ENCODE assay signal across 8 cellular contexts in genomic region chr3:50358927-50359759, GRCh38. TPM values are rescaled to one million over a fixed set of nuclear protein-coding genes. Genes with fewer than 3 reads are reported as not detected.
DNase-seq lines count a peak whose midpoint lies in the region; ATAC-seq and TF ChIP-seq lines count a peak whose summit lies in the region.

A gene with protein sequence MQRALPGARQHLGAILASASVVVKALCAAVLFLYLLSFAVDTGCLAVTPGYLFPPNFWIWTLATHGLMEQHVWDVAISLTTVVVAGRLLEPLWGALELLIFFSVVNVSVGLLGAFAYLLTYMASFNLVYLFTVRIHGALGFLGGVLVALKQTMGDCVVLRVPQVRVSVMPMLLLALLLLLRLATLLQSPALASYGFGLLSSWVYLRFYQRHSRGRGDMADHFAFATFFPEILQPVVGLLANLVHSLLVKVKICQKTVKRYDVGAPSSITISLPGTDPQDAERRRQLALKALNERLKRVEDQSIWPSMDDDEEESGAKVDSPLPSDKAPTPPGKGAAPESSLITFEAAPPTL (minus strand): TSS chr3:50359521. CDS start chr3:50359063, 458 bp downstream.

- peak; percentile 97 for ATAC-seq in HG03432 (IDR thresholded peaks at IDR 0.05; ENCODE audit: unreplicated experiment)

- TF ChIP-seq POLR2A in GM19099 (IDR thresholded peaks at IDR 0.05; ENCODE audit: extremely low read depth, insufficient read length, low read depth): peak; percentile 57

- DNase-seq in AG20443 (ENCODE audit: low spot score) (peak; percentile 99), NCI-H510A (lab: John Stamatoyannopoulos, UW) (peak; percentile 85), cerebellum (ENCODE audit: low spot score) (peak; percentile 99), islet precursor cell (peak; percentile 99)
- DNase-seq in activated CD4-positive, alpha-beta T cell treated with anti-CD3 and anti-CD28 coated beads for 1 hour: peak; percentile 91
- peak; percentile 92 to 94 (median 92) for DNase-seq in stimulated activated CD4-positive, alpha-beta T cell treated with anti-CD3 and anti-CD28 coated beads, Interleukin-12 subunit alpha, Interleukin-12 subunit beta, amount 100 ng/mL, for 48 hours (ENCODE audit: low read depth in 2 of 3, low spot score in 1 of 3)

RNA-seq across cellular contexts. Expression of the gene that starts here (rescaled TPM):
- 16.4 TPM for total RNA-seq in cerebellum

Comparison
In these comparisons a context has a peak if more than half of its experiments do, and no peak if none do; other contexts are left out.
1. Peak in every context shown above with its lines: DNase-seq and ATAC-seq.